In the genomic region with DNA sequence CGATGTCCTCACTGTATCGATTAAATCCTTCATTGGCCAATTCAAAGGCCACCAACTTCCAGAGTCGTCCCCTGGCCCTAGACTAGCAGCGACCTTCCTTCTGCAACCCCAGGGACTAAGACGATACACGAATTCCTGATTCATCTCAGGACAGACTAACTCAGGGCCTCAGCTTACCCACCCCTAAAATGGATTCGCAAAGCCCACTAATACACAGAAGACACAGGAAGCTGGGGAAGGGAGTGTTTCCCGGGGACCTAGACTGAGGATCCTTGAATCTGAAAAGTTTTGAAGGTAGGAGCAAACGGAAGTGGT, we compare ENCODE assay signal across 1 cellular context.
TF ChIP-seq lines count a peak whose summit lies in the region.

No MANE protein-coding gene starts in this region.

TF ChIP-seq in H1, 55 proteins besides CTCF, POLR2A, EP300 and RAD21:
- TF ChIP-seq SIRT6 (IDR thresholded peaks at IDR 0.05; ENCODE audit: low read length): no peak
- TF ChIP-seq JUND (IDR thresholded peaks at IDR 0.05; ENCODE audit: low read length): no peak
- no peak for TF ChIP-seq NANOG (IDR thresholded peaks at IDR 0.05; ENCODE audit: insufficient read depth, low read depth, low read length, poor library complexity, severe bottlenecking)
- no peak for TF ChIP-seq SP1 (IDR thresholded peaks at IDR 0.05; ENCODE audit: low read depth, low read length)
- peak in 1 of 2 experiments; percentile 57; a peak in 1 of 4 replicates for TF ChIP-seq HDAC2 (IDR thresholded peaks at IDR 0.05; ENCODE audit: borderline replicate concordance in 1 of 2, low read depth in 2 of 2, low read length in 2 of 2)
- TF ChIP-seq PHF8 (conservative IDR thresholded peaks at IDR 0.05; ENCODE audit: low read depth, low read length): no peak
- no peak for TF ChIP-seq TEAD4 (IDR thresholded peaks at IDR 0.05; ENCODE audit: low read depth, low read length)
- TF ChIP-seq KDM1A (IDR thresholded peaks at IDR 0.05; ENCODE audit: borderline replicate concordance, low read length): peak; percentile 61; the same call in 1 of the 2 replicates
- no peak for TF ChIP-seq TAF1 (IDR thresholded peaks at IDR 0.05; ENCODE audit: low read depth, low read length)
- TF ChIP-seq CREB1 (IDR thresholded peaks at IDR 0.05): no peak
